In the genomic region with DNA sequence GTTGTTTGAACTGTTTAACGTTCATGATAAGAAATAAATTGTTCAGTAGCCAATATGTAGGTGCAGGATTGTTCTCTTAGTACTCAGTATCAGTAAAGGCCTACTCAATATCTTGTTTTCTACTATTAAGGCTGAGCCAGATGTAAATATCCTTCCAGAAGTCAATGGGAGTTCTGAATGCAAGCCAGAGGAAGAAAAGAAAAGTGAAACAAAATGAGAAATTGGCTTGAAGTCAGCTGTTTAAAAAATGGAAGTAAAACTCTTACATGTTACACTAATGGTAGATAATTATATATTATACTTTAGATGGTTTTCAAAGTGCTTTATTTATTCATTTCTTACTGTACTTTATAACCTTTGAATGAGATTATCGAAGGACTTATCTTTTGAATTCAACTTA, we compare ENCODE assay signal across 1 cellular context.
TF ChIP-seq lines count a peak whose summit lies in the region.

No MANE protein-coding gene starts in this region.

TF ChIP-seq in SK-N-SH, 30 proteins besides CTCF, POLR2A, EP300 and RAD21 (continued from another document):
- TF ChIP-seq, protein P1, sequence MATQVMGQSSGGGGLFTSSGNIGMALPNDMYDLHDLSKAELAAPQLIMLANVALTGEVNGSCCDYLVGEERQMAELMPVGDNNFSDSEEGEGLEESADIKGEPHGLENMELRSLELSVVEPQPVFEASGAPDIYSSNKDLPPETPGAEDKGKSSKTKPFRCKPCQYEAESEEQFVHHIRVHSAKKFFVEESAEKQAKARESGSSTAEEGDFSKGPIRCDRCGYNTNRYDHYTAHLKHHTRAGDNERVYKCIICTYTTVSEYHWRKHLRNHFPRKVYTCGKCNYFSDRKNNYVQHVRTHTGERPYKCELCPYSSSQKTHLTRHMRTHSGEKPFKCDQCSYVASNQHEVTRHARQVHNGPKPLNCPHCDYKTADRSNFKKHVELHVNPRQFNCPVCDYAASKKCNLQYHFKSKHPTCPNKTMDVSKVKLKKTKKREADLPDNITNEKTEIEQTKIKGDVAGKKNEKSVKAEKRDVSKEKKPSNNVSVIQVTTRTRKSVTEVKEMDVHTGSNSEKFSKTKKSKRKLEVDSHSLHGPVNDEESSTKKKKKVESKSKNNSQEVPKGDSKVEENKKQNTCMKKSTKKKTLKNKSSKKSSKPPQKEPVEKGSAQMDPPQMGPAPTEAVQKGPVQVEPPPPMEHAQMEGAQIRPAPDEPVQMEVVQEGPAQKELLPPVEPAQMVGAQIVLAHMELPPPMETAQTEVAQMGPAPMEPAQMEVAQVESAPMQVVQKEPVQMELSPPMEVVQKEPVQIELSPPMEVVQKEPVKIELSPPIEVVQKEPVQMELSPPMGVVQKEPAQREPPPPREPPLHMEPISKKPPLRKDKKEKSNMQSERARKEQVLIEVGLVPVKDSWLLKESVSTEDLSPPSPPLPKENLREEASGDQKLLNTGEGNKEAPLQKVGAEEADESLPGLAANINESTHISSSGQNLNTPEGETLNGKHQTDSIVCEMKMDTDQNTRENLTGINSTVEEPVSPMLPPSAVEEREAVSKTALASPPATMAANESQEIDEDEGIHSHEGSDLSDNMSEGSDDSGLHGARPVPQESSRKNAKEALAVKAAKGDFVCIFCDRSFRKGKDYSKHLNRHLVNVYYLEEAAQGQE (IDR thresholded peaks at IDR 0.05; ENCODE audit: low read depth, low read length), result no peak
- TF ChIP-seq SIN3A (IDR thresholded peaks at IDR 0.05; ENCODE audit: borderline replicate concordance, low read depth, low read length), result no peak
- no peak for TF ChIP-seq NFIC (IDR thresholded peaks at IDR 0.05; ENCODE audit: borderline replicate concordance)
- TF ChIP-seq MAX (IDR thresholded peaks at IDR 0.05; ENCODE audit: low read depth), result no peak
- TF ChIP-seq GATA2 (CRISPR knock-in tag; IDR thresholded peaks at IDR 0.05), result no peak
- no peak for TF ChIP-seq TEAD4 (IDR thresholded peaks at IDR 0.05; ENCODE audit: borderline replicate concordance, insufficient read depth)
- TF ChIP-seq TAF1 (IDR thresholded peaks at IDR 0.05; ENCODE audit: borderline replicate concordance, low read depth, low read length), result no peak
- no peak for TF ChIP-seq RXRA (IDR thresholded peaks at IDR 0.05; ENCODE audit: borderline replicate concordance, low read depth)
- TF ChIP-seq RCOR1 (IDR thresholded peaks at IDR 0.05; ENCODE audit: low read length), result no peak
TF ChIP-seq in SK-N-SH: peak in this region for 0.
